9 cellular contexts compared by ENCODE assay signal in genomic region chr17:50511058-50511457, GRCh38. TPM values are rescaled to one million over a fixed set of nuclear protein-coding genes. Genes with fewer than 3 reads are reported as not detected.
DNase-seq lines count a peak whose midpoint lies in the region; ATAC-seq and TF ChIP-seq lines count a peak whose summit lies in the region.
"Had no signal": no experiment of that assay in that cellular context is flagged by ENCODE, and none has a peak within 500 bp of the region (broad histone marks: within the 10 kb centered on the region; RNA-seq: fewer than 3 reads in every experiment).

No MANE protein-coding gene starts in this region.

- H3K27ac Mint-ChIP-seq in activated naive CD4-positive, alpha-beta T cell treated with anti-CD3 and anti-CD28 coated beads, Interleukin-2, amount 10 ng/mL, durations not matched to agents 7 days and 5 days: peak overlapping the region; percentile 90

- H3K9me3 Mint-ChIP-seq in activated naive CD4-positive, alpha-beta T cell treated with anti-CD3 and anti-CD28 coated beads, Interleukin-2, amount 10 ng/mL, durations not matched to agents 7 days and 5 days: no peaks in the 10 kb centered on the region

- H3K27me3 ChIP-seq in cardiac muscle cell: no peaks in the 10 kb centered on the region

- H3K4me3 ChIP-seq in cardiac muscle cell: no peak overlapping the region

- no peaks in the 10 kb centered on the region for H3K9me3 ChIP-seq in cardiac muscle cell (ENCODE audit: low read depth)

- CTCF ChIA-PET in activated naive CD4-positive, alpha-beta T cell treated with anti-CD3 and anti-CD28 coated beads, Interleukin-2, amount 10 ng/mL, durations not matched to agents 7 days and 5 days (lab: Charles Lee): interaction anchor here (0.8 to 1.9 kb wide), 5 partner anchors 10 to 36 kb away, joined by 3 to 9 read pairs (median 4); partner anchors contain the start of gene SPATA20

- peak overlapping the region; percentile 21 for H3K4me3 Mint-ChIP-seq in activated naive CD4-positive, alpha-beta T cell treated with anti-CD3 and anti-CD28 coated beads, Interleukin-2, amount 10 ng/mL, durations not matched to agents 7 days and 5 days

- peak; percentile 85 for ATAC-seq in HG03342 (IDR thresholded peaks at IDR 0.05; ENCODE audit: unreplicated experiment)

- peak overlapping the region; percentile 66 for H3K27ac ChIP-seq in cardiac muscle cell

- no peak for TF ChIP-seq CTCF in cardiac muscle cell (IDR thresholded peaks at IDR 0.05; ENCODE audit: low read depth, low read length)

- intact Hi-C loops in cardiac septum (cut with DNase I): no loop called here

- H3K36me3 ChIP-seq in cardiac muscle cell: no peaks in the 10 kb centered on the region

- H3K36me3 Mint-ChIP-seq in activated naive CD4-positive, alpha-beta T cell treated with anti-CD3 and anti-CD28 coated beads, Interleukin-2, amount 10 ng/mL, durations not matched to agents 7 days and 5 days: no peaks in the 10 kb centered on the region

- DNase-seq in cardiac muscle cell (ENCODE audit: low read depth in 1 of 2, low spot score in 1 of 2): peak; percentile 20 to 36
- DNase-seq in cardiac septum (ENCODE audit: low spot score): no peak
- peak; percentile 77 for DNase-seq in activated naive CD4-positive, alpha-beta T cell treated with anti-CD3 and anti-CD28 coated beads, Interleukin-2, amount 10 ng/mL, durations not matched to agents 7 days and 5 days
- peak; percentile 68 for DNase-seq in stimulated activated CD4-positive, alpha-beta T cell treated with anti-CD3 and anti-CD28 coated beads, Interleukin-1b, Interleukin-23, amount 100 ng/mL, for 48 hours
- DNase-seq in NCI-H1694 (lab: John Stamatoyannopoulos, UW): no peak
- DNase-seq in AG20443 (ENCODE audit: low spot score): no peak
- DNase-seq in activated gamma-delta T cell (lab: John Stamatoyannopoulos, UW): no peak

- H3K4me1 Mint-ChIP-seq in activated naive CD4-positive, alpha-beta T cell treated with anti-CD3 and anti-CD28 coated beads, Interleukin-2, amount 10 ng/mL, durations not matched to agents 7 days and 5 days: peaks cover 43% of the 10 kb centered on the region

- peaks cover 24% of the 10 kb centered on the region for H3K4me1 ChIP-seq in cardiac muscle cell (ENCODE audit: low read depth)

- H3K27me3 Mint-ChIP-seq in activated naive CD4-positive, alpha-beta T cell treated with anti-CD3 and anti-CD28 coated beads, Interleukin-2, amount 10 ng/mL, durations not matched to agents 7 days and 5 days: peaks cover 2% of the 10 kb centered on the region

RNA-seq across cellular contexts. Expression of gene MYCBPAP, which starts 2.8 kb away (rescaled TPM):
- 1.2 and 3.2 TPM in 2 replicates for total RNA-seq in cardiac muscle cell
- polyA plus RNA-seq in cardiac muscle cell: 1.2 and 2.5 TPM in 2 replicates
- 0.13 TPM for total RNA-seq in cardiac septum

RNA-seq across cellular contexts. Expression of gene EPN3, which starts 21.5 kb away (rescaled TPM):
- 2.0 and 3.1 TPM in 2 replicates for total RNA-seq in cardiac muscle cell
- 1.9 and 3.5 TPM in 2 replicates for polyA plus RNA-seq in cardiac muscle cell
- 8.5 TPM for total RNA-seq in cardiac septum
- total RNA-seq: myocyte had no signal

RNA-seq across cellular contexts. Expression of gene RSAD1, which starts 32.4 kb away (rescaled TPM):
- total RNA-seq in cardiac muscle cell (24.1 and 35.8 TPM in 2 replicates), cardiac septum (35.4 TPM)
- polyA plus RNA-seq in cardiac muscle cell: 39.7 and 55.4 TPM in 2 replicates

RNA-seq across cellular contexts. Expression of gene SPATA20, which starts 35.9 kb away (rescaled TPM):
- total RNA-seq in cardiac muscle cell (194 and 216 TPM in 2 replicates), cardiac septum (51.9 TPM)
- 103 and 162 TPM in 2 replicates for polyA plus RNA-seq in cardiac muscle cell

RNA-seq across cellular contexts. Expression of gene CHAD, which starts 42.4 kb away (rescaled TPM):
- total RNA-seq in cardiac muscle cell: 0.11 TPM in 1 of 2 replicates, not detected in the other
- 2.5 and 3.9 TPM in 2 replicates for polyA plus RNA-seq in cardiac muscle cell
- 0.30 TPM for total RNA-seq in cardiac septum
- total RNA-seq: myocyte had no signal

Comparison
In these comparisons a context has a peak if more than half of its experiments do, and no peak if none do; other contexts are left out.
1. DNase-seq: peak in cardiac muscle cell (2 of 2), activated naive CD4-positive, alpha-beta T cell treated with anti-CD3 and anti-CD28 coated beads, Interleukin-2, amount 10 ng/mL, durations not matched to agents 7 days and 5 days (single experiment) and stimulated activated CD4-positive, alpha-beta T cell treated with anti-CD3 and anti-CD28 coated beads, Interleukin-1b, Interleukin-23, amount 100 ng/mL, for 48 hours (single experiment); none in cardiac septum (single experiment), NCI-H1694 (single experiment), AG20443 (single experiment) and activated gamma-delta T cell (single experiment).